ENCODE assay signal across 8 cellular contexts in genomic region chr1:207754011-207754410, GRCh38. TPM values are rescaled to one million over a fixed set of nuclear protein-coding genes. Genes with fewer than 3 reads are reported as not detected.
A peak's percentile ranks its signal among the peaks of the same experiment; 100 is the strongest.
DNase-seq lines count a peak whose midpoint lies in the region; ATAC-seq and TF ChIP-seq lines count a peak whose summit lies in the region.
"Had no signal": no experiment of that assay in that cellular context is flagged by ENCODE, and none has a peak within 500 bp of the region (broad histone marks: within the 10 kb centered on the region; RNA-seq: fewer than 3 reads in every experiment).

No MANE protein-coding gene starts in this region.

- intact Hi-C loops in esophagus squamous epithelium (cut with DNase I) = no loop called here

- TF ChIP-seq CTCF in HFF-Myc (IDR thresholded peaks at IDR 0.05; ENCODE audit: low read depth, low read length, missing control alignments) = no peak
- no peak for TF ChIP-seq CTCF in RWPE2 (IDR thresholded peaks at IDR 0.05; ENCODE audit: poor library complexity, severe bottlenecking)
- no peak for TF ChIP-seq CTCF in esophagus squamous epithelium (IDR thresholded peaks at IDR 0.05)
- no peak for TF ChIP-seq CTCF in parathyroid adenoma (IDR thresholded peaks at IDR 0.05)

- no peaks in the 10 kb centered on the region for H3K27me3 ChIP-seq in RWPE2 (ENCODE audit: insufficient read depth, poor library complexity, severe bottlenecking)
- H3K27me3 ChIP-seq in esophagus squamous epithelium = no peaks in the 10 kb centered on the region
- H3K27me3 ChIP-seq in parathyroid adenoma (ENCODE audit: control insufficient read depth, insufficient read depth, low read length) = no peaks in the 10 kb centered on the region

- ATAC-seq in RWPE2 (ENCODE audit: low read depth) = no peak

- H3K4me3 ChIP-seq in HFF-Myc (replicated peaks; ENCODE audit: low read depth, low read length) (peak overlapping the region; percentile 92), RWPE2 (ENCODE audit: severe bottlenecking) (peak overlapping the region; percentile 79), esophagus squamous epithelium (peak overlapping the region; percentile 69 to 79 (median 73)), parathyroid adenoma (ENCODE audit: low read depth, low read length) (peak overlapping the region; percentile 40)

- no peak for TF ChIP-seq POLR2A in esophagus squamous epithelium (IDR thresholded peaks at IDR 0.05)

- peaks cover 18% of the 10 kb centered on the region for H3K79me2 ChIP-seq in parathyroid adenoma

- no peaks in the 10 kb centered on the region for H3K9me3 ChIP-seq in RWPE2 (ENCODE audit: severe bottlenecking)
- H3K9me3 ChIP-seq in esophagus squamous epithelium = no peaks in the 10 kb centered on the region
- no peaks in the 10 kb centered on the region for H3K9me3 ChIP-seq in parathyroid adenoma (ENCODE audit: control insufficient read depth, low read length)

- H2AFZ ChIP-seq in parathyroid adenoma = no peak overlapping the region

- no peak overlapping the region for H3K9ac ChIP-seq in parathyroid adenoma

- WGBS in esophagus squamous epithelium, 2 donors = 42 to 80% methylated on average over 4 of the region's 4 CpGs

- H3K4me2 ChIP-seq in parathyroid adenoma (ENCODE audit: low read length) = peak overlapping the region; percentile 84

- H3K4me1 ChIP-seq in RWPE2 (ENCODE audit: insufficient read depth, poor library complexity, severe bottlenecking) = peaks cover 22% of the 10 kb centered on the region
- H3K4me1 ChIP-seq in esophagus squamous epithelium = peaks cover 20 to 72% (median 45%) of the 10 kb centered on the region in 3 donors
- peaks cover 2% of the 10 kb centered on the region for H3K4me1 ChIP-seq in parathyroid adenoma

- H3K36me3 ChIP-seq in RWPE2 (ENCODE audit: low read depth) (peaks cover 21% of the 10 kb centered on the region), esophagus squamous epithelium (peaks cover 0 to 22% (median 8%) of the 10 kb centered on the region in 3 donors), parathyroid adenoma (ENCODE audit: control insufficient read depth, insufficient read depth, low read length) (no peaks in the 10 kb centered on the region)

- no peak overlapping the region for H3K27ac ChIP-seq in RWPE2 (ENCODE audit: poor library complexity, severe bottlenecking)
- H3K27ac ChIP-seq in esophagus squamous epithelium = peak overlapping the region in 1 of 4 donors; percentile 95
- H3K27ac ChIP-seq in parathyroid adenoma = peak overlapping the region; percentile 53

- DNase-seq in HFF-Myc (ENCODE audit: extremely low read depth, low read depth) (no peak), RWPE2 (ENCODE audit: low spot score) (no peak), esophagus squamous epithelium (lab: John Stamatoyannopoulos, UW) (no peak), LoVo (ENCODE audit: low spot score) (no peak), NCI-H187 (lab: John Stamatoyannopoulos, UW) (no peak), germinal center (ENCODE audit: low spot score) (no peak)
- DNase-seq: foreskin melanocyte had no signal

RNA-seq across cellular contexts. Expression of gene CD46, which starts 2.2 kb away (rescaled TPM):
- total RNA-seq in esophagus squamous epithelium = 100 to 1,000 TPM; 131 to 191 (median 157) TPM

Comparison
In these comparisons a context has a peak if more than half of its experiments do, and no peak if none do; other contexts are left out.
1. H3K4me3 ChIP-seq: peak in every context shown above with its lines; median percentile 92 in HFF-Myc; 79 in RWPE2; 73 in esophagus squamous epithelium; 40 in parathyroid adenoma.